In the genomic region with DNA sequence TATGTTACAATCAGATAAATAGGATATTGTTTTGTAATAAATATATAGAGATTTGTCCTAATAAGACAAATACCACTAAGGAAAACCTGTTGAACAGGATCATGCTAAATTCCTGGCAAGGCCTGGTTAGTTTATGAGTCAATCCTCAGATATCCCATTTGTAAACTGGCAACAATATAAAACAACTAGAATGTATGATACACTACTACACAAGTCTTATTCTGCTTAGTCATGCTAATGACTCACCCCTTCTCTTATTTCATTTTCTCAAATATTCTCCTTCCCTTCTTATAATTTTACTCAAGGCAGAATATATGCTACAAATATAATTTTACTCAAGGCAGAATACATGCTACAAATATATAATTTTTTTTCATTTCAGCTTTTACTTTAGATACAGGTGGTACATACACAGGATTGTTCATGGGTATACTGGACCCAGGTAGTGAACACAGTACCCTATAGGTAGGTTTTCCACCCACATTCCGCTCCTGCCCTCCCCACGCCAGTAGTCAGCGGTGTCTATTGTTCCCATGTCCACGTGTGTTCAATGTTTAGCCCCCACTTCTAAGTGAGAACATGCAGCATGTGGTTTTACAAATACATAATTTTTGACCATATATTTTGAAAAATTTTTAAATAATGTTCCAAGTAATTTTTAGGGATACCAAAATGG, we compare ENCODE assay signal across 1 cellular context.
TF ChIP-seq lines count a peak whose summit lies in the region.

No MANE protein-coding gene starts in this region.

TF ChIP-seq in HCT116, 20 proteins besides CTCF, POLR2A, EP300 and RAD21 (continued from another document):
- TF ChIP-seq, protein P1, sequence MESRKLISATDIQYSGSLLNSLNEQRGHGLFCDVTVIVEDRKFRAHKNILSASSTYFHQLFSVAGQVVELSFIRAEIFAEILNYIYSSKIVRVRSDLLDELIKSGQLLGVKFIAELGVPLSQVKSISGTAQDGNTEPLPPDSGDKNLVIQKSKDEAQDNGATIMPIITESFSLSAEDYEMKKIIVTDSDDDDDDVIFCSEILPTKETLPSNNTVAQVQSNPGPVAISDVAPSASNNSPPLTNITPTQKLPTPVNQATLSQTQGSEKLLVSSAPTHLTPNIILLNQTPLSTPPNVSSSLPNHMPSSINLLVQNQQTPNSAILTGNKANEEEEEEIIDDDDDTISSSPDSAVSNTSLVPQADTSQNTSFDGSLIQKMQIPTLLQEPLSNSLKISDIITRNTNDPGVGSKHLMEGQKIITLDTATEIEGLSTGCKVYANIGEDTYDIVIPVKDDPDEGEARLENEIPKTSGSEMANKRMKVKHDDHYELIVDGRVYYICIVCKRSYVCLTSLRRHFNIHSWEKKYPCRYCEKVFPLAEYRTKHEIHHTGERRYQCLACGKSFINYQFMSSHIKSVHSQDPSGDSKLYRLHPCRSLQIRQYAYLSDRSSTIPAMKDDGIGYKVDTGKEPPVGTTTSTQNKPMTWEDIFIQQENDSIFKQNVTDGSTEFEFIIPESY (IDR thresholded peaks at IDR 0.05; ENCODE audit: extremely low read depth, insufficient replicate concordance, low read length): no peak
- TF ChIP-seq, protein P2, sequence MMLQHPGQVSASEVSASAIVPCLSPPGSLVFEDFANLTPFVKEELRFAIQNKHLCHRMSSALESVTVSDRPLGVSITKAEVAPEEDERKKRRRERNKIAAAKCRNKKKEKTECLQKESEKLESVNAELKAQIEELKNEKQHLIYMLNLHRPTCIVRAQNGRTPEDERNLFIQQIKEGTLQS (IDR thresholded peaks at IDR 0.05): peak; percentile 80; the same call in 1 of the 2 replicates
- TF ChIP-seq EZH2 (IDR thresholded peaks at IDR 0.05): no peak
- no peak for TF ChIP-seq TCF7L2 (IDR thresholded peaks at IDR 0.05; ENCODE audit: borderline replicate concordance, extremely low read depth, insufficient read depth, insufficient read length)
- TF ChIP-seq POLR2AphosphoS5 (IDR thresholded peaks at IDR 0.05; ENCODE audit: low read depth, low read length): peak; percentile 51; the same call in 1 of the 2 replicates
- TF ChIP-seq EGR1 (IDR thresholded peaks at IDR 0.05; ENCODE audit: low read depth): peak; percentile 53; the same call in 1 of the 2 replicates
- no peak for TF ChIP-seq ELF1 (IDR thresholded peaks at IDR 0.05; ENCODE audit: borderline replicate concordance, low read depth)
- TF ChIP-seq EZH2phosphoT487 (IDR thresholded peaks at IDR 0.05; ENCODE audit: borderline replicate concordance): no peak
- TF ChIP-seq SP1 (IDR thresholded peaks at IDR 0.05; ENCODE audit: low read depth): peak; percentile 95
- TF ChIP-seq FOSL1 (IDR thresholded peaks at IDR 0.05; ENCODE audit: low read depth): peak; percentile 99
- peak; percentile 56; the same call in 1 of the 2 replicates for TF ChIP-seq MAX (IDR thresholded peaks at IDR 0.05)
- peak; percentile 73 for TF ChIP-seq SIN3A (IDR thresholded peaks at IDR 0.05; ENCODE audit: low read depth)
- TF ChIP-seq CEBPB (IDR thresholded peaks at IDR 0.05; ENCODE audit: low read depth): peak; percentile 77
- TF ChIP-seq CBX3 (IDR thresholded peaks at IDR 0.05; ENCODE audit: low read depth): peak; percentile 85; the same call in 1 of the 2 replicates
- TF ChIP-seq ZNF274 (IDR thresholded peaks at IDR 0.05; ENCODE audit: low read depth, low read length): no peak
- TF ChIP-seq SRF (IDR thresholded peaks at IDR 0.05; ENCODE audit: low read depth): peak; percentile 85; the same call in 1 of the 2 replicates
- TF ChIP-seq ZFX (IDR thresholded peaks at IDR 0.05): no peak
